ENCODE assay signal across 8 cellular contexts in the genomic region with DNA sequence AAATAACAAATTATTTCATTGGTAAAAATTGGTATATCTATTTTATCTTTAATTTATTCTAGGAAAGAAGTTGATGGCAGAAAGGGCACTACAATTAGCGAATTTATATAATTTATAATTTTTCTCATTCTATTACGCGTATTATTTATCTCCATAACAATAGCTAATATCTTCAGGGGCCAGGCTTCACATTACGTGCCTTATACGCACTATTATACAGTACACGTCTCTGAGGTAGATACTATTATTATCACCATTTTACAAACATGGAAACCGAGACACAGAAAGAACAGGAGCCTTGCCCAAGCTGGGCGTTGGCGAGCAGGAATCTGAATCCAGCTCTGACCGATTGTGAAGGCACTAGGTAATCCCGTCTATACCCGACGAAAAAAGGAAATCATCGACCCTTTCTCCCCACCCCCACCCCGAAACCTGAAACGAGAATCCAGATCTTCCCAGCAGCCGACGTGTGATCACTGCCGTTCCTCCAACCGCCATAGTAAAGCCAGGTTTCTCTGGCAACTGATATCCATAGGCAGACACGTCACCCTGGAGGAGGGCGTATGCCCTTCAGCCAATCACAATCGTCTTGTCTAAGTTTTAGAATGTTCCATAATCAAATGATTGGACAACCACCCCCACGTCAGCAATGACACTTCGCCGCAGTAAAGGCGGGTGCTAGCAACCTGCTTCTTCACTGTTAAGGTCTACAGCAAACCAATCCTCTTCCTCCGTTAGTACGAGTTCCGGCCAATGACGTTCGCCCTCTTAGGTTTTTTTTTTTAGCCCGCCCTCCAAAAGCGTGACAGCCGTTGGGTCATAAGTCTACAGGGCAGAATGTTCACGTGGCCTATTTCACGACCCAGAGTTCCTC. TPM values are rescaled to one million over a fixed set of nuclear protein-coding genes. Genes with fewer than 3 reads are reported as not detected.
DNase-seq lines count a peak whose midpoint lies in the region; ATAC-seq and TF ChIP-seq lines count a peak whose summit lies in the region.

A gene with protein sequence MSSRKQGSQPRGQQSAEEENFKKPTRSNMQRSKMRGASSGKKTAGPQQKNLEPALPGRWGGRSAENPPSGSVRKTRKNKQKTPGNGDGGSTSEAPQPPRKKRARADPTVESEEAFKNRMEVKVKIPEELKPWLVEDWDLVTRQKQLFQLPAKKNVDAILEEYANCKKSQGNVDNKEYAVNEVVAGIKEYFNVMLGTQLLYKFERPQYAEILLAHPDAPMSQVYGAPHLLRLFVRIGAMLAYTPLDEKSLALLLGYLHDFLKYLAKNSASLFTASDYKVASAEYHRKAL (minus strand): TSS at position 501 of the 874 bp plus-strand sequence. CDS start 9,672 bp downstream, outside the sequence.

- no peaks in the 10 kb centered on the region for H3K9me2 ChIP-seq in SK-N-SH

- no peak for TF ChIP-seq RAD21 in SK-N-SH (IDR thresholded peaks at IDR 0.05; ENCODE audit: low read length)

- H2AFZ ChIP-seq in SK-N-SH (ENCODE audit: low read depth), result peak within 1 kb of the TSS; percentile 62; the same call in 1 of the 2 replicates

- CTCF ChIA-PET in SK-N-SH (lab: Yijun Ruan, JAX), result interaction anchor here (0.7 to 2.5 kb wide), 2 partner anchors 56 to 199 kb away, joined by 3 to 12 read pairs; no protein-coding TSS in a partner anchor

- POLR2A ChIA-PET in SK-N-SH (lab: Yijun Ruan, JAX), result interaction anchor here (0.7 to 1.0 kb wide), 5 partner anchors 56 to 1956 kb away, joined by 3 to 7 read pairs (median 4); no protein-coding TSS in a partner anchor

- H3K4me1 ChIP-seq in SK-N-SH (ENCODE audit: control insufficient read depth in 1 of 2, insufficient read depth in 2 of 2, low read depth in 1 of 2, low read length in 1 of 2) (peaks cover 4 to 5% of the 10 kb centered on the region in 2 experiments; a peak in 3 of 4 replicates), thoracic aorta (ENCODE audit: control insufficient read depth in 1 of 2, low read depth in 2 of 2) (peaks cover 7 to 11% of the 10 kb centered on the region in 2 donors)

- peak; percentile 87 for ATAC-seq in HG02571 (IDR thresholded peaks at IDR 0.05; ENCODE audit: unreplicated experiment)
- ATAC-seq in activated naive CD4-positive, alpha-beta T cell treated with anti-CD3 and anti-CD28 coated beads, Interleukin-2, amount 50 U/mL, for 72 hours, result peak; percentile 90 to 93
- peak; percentile 84 for ATAC-seq in omental fat pad (ENCODE audit: low FRiP score)
- ATAC-seq in thoracic aorta (ENCODE audit: insufficient number of reproducible peaks, low FRiP score, low read depth), result peak; percentile 95

- peak within 1 kb of the TSS; percentile 79 for H3K4me3 ChIP-seq in GM06990 (replicated peaks; ENCODE audit: low read depth, low read length)
- peak within 1 kb of the TSS; percentile 73 to 87 for H3K4me3 ChIP-seq in SK-N-SH (ENCODE audit: low read depth in 2 of 2, low read length in 1 of 2)
- peak within 1 kb of the TSS; percentile 87 for H3K4me3 ChIP-seq in thoracic aorta

- peak within 1 kb of the TSS; percentile 99 for H3K9ac ChIP-seq in SK-N-SH

- peaks cover 32% of the 10 kb centered on the region for H3F3A ChIP-seq in SK-N-SH (replicated peaks; ENCODE audit: insufficient read depth)

- no peaks in the 10 kb centered on the region for H3K27me3 ChIP-seq in GM06990 (replicated peaks; ENCODE audit: control insufficient read depth, insufficient read depth, low read length)
- no peaks in the 10 kb centered on the region for H3K27me3 ChIP-seq in SK-N-SH (ENCODE audit: insufficient read depth)
- no peaks in the 10 kb centered on the region for H3K27me3 ChIP-seq in thoracic aorta (replicated peaks; ENCODE audit: insufficient read depth)

- TF ChIP-seq CTCF in GM06990 (IDR thresholded peaks at IDR 0.05; ENCODE audit: insufficient read depth, low read length, poor library complexity, severe bottlenecking) (no peak), SK-N-SH (IDR thresholded peaks at IDR 0.05) (no peak), omental fat pad (IDR thresholded peaks at IDR 0.05) (no peak), thoracic aorta (IDR thresholded peaks at IDR 0.05) (no peak)

- H3K27ac ChIP-seq in SK-N-SH (ENCODE audit: low read depth in 2 of 2, low read length in 1 of 2) (peak within 1 kb of the TSS; percentile 92 to 94), thoracic aorta (peak within 1 kb of the TSS; percentile 97 to 98)

- H3K9me3 ChIP-seq in SK-N-SH (no peaks in the 10 kb centered on the region), thoracic aorta (no peaks in the 10 kb centered on the region)

- H3K36me3 ChIP-seq in GM06990 (ENCODE audit: control insufficient read depth, insufficient read depth, low read length), result no peaks in the 10 kb centered on the region; the same call in 1 of the 2 replicates
- H3K36me3 ChIP-seq in SK-N-SH (replicated peaks in 1 of 2; ENCODE audit: control insufficient read depth in 1 of 2, insufficient read depth in 2 of 2, low read length in 1 of 2), result peaks cover 33 to 36% of the 10 kb centered on the region in 2 experiments
- peaks cover 10% of the 10 kb centered on the region for H3K36me3 ChIP-seq in thoracic aorta

- peaks cover 47% of the 10 kb centered on the region for H3K79me2 ChIP-seq in SK-N-SH (ENCODE audit: insufficient read depth)

- H3K36me3 Mint-ChIP-seq in activated naive CD4-positive, alpha-beta T cell treated with anti-CD3 and anti-CD28 coated beads, Interleukin-2, amount 50 U/mL, for 72 hours, result peaks cover 4 to 10% of the 10 kb centered on the region in 2 donors

- 0 out of 4 replicates have a peak, but pooled peaks of 1 of the 2 experiments have one; percentile 28 for TF ChIP-seq EP300 in SK-N-SH (IDR thresholded peaks at IDR 0.05; ENCODE audit: borderline replicate concordance in 1 of 2, low read depth in 1 of 2, low read length in 1 of 2)

- H4K20me1 ChIP-seq in SK-N-SH (ENCODE audit: insufficient read depth), result peaks cover 23% of the 10 kb centered on the region

- no peak within 1 kb of the TSS for H3K27ac Mint-ChIP-seq in activated naive CD4-positive, alpha-beta T cell treated with anti-CD3 and anti-CD28 coated beads, Interleukin-2, amount 50 U/mL, for 72 hours

- no peaks in the 10 kb centered on the region for H3K9me3 Mint-ChIP-seq in activated naive CD4-positive, alpha-beta T cell treated with anti-CD3 and anti-CD28 coated beads, Interleukin-2, amount 50 U/mL, for 72 hours

- H3K4me2 ChIP-seq in SK-N-SH, result peak within 1 kb of the TSS; percentile 70

- DNase-seq in GM06990 (ENCODE audit: extremely low read depth, insufficient read length) (peak; percentile 78), NCI-H1048 (lab: John Stamatoyannopoulos, UW) (peak; percentile 84), SK-N-SH (peak; percentile 62), glomerular endothelial cell (ENCODE audit: extremely low read depth, low read depth, low spot score) (peak; percentile 94), omental fat pad (ENCODE audit: low spot score) (peak; percentile 72), thoracic aorta (ENCODE audit: low spot score) (peak; percentile 77)
- DNase-seq in activated naive CD4-positive, alpha-beta T cell treated with anti-CD3 and anti-CD28 coated beads, Interleukin-2, amount 50 U/mL, for 72 hours (ENCODE audit: low spot score in 2 of 2), result peak; percentile 66 to 90

- WGBS in SK-N-SH (ENCODE audit: low lambda C conversion rate), result 7% methylated on average over 37 of the region's 37 CpGs

TF ChIP-seq in SK-N-SH, 30 proteins besides CTCF, POLR2A, EP300 and RAD21 (continues in another document):
- TF ChIP-seq USF2 (IDR thresholded peaks at IDR 0.05; ENCODE audit: borderline replicate concordance, low read depth, low read length) (no peak), GATA2 (CRISPR knock-in tag; IDR thresholded peaks at IDR 0.05) (no peak), JUND (IDR thresholded peaks at IDR 0.05) (no peak), USF1 (IDR thresholded peaks at IDR 0.05; ENCODE audit: borderline replicate concordance, low read depth) (peak; percentile 76)

RNA-seq across cellular contexts. Expression of the gene that starts here (rescaled TPM):
- 221 and 363 TPM in 2 replicates for polyA plus RNA-seq in SK-N-SH (2012; rRNA removed)
- polyA plus RNA-seq in SK-N-SH (2012; cell fraction: cytosol; rRNA removed), result 371 and 379 TPM in 2 replicates
- polyA plus RNA-seq in SK-N-SH (2012; cell fraction: nucleus; rRNA removed), result 134 and 267 TPM in 2 replicates
- total RNA-seq in activated naive CD4-positive, alpha-beta T cell treated with anti-CD3 and anti-CD28 coated beads, Interleukin-2, amount 50 U/mL, for 72 hours, result 100 to 1,000 TPM; 214 to 234 TPM
- 296 and 405 TPM in 2 replicates for total RNA-seq in glomerular endothelial cell
- total RNA-seq in omental fat pad, result 100 to 1,000 TPM; 173 to 373 (median 272) TPM
- total RNA-seq in thoracic aorta, result 100 to 1,000 TPM; 559 to 708 TPM

Comparison
In these comparisons a context has a peak if more than half of its experiments do, and no peak if none do; other contexts are left out.
1. Peak in every context shown above with its lines: DNase-seq, ATAC-seq, H3K4me3 ChIP-seq and H3K27ac ChIP-seq.